11 cellular contexts compared by ENCODE assay signal in the genomic region with DNA sequence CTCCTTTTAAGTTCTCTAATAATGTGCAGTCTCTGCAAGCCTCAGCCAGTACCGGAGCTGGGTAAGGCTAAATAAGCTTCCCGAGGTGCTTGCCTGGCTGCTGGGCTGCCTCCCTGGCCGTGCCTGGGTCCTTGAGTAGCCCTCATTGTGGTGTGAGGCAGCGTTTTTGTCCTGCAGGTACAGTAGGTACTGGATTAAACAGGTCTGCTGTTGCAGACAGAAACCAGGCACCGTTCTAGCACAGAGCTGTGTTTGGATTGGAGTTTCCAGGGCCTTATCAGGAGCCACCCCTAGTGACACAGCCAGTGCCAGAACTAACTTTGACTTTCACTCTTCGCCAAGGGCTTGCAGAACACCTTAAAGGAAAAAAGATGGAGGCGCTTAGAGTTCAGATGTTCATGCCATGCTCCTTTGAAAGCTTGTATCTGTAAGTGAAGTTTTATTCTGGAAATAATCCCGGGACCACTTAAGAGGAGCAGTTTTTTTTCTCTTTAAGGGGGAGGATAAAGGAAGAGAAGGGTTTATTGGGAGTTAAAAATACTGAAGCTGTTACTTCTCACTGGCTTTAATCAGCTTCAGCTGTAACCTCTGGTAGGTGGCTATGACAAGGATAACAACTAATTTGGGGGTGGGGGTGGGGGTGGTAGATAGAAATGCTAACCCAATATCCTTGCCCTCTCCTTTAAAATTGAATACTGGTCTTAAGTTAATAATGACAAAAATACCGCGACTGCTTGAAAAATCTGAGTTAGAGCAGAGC.
DNase-seq lines count a peak whose midpoint lies in the region; ATAC-seq and TF ChIP-seq lines count a peak whose summit lies in the region.
"Had no signal": no experiment of that assay in that cellular context is flagged by ENCODE, and none has a peak within 500 bp of the region (broad histone marks: within the 10 kb centered on the region; RNA-seq: fewer than 3 reads in every experiment).

No MANE protein-coding gene starts in this region.

- intact Hi-C loops in mammary epithelial cell (cut with micrococcal nuclease), result no loop called here

- CTCF ChIA-PET in mammary epithelial cell (lab: Charles Lee; ENCODE audit: low non-redundant PET), result no interaction called here
- CTCF ChIA-PET in activated CD8-positive, alpha-beta memory T cell treated with anti-CD3 and anti-CD28 coated beads, Interleukin-2, amount 10 ng/mL, durations not matched to agents 7 days and 5 days (lab: Charles Lee), result interaction anchor here (0.7 kb wide), 1 partner anchor 38 kb away, joined by 4 read pairs; no protein-coding TSS in a partner anchor

- DNase-seq in GM23338 (ENCODE audit: low spot score), result peak; percentile 16
- peak; percentile 62 for DNase-seq in mammary epithelial cell
- DNase-seq in iPS-NIHi7 (ENCODE audit: extremely low spot score), result peak; percentile 18
- peak; percentile 44 for DNase-seq in retinal pigment epithelial cell (ENCODE audit: low read depth)
- DNase-seq in cerebellar nuclear complex (lab: John Stamatoyannopoulos, UW), result no peak
- no peak for DNase-seq in NCI-H446 (lab: John Stamatoyannopoulos, UW)
- no peak for DNase-seq in HAP-1 (ENCODE audit: low spot score in 2 of 2)
- DNase-seq in activated CD8-positive, alpha-beta memory T cell treated with anti-CD3 and anti-CD28 coated beads, Interleukin-2, amount 10 ng/mL, durations not matched to agents 7 days and 5 days, result no peak
- DNase-seq: activated naive CD4-positive, alpha-beta T cell treated with anti-CD3 and anti-CD28 coated beads for 36 hours; glutamatergic neuron; NCI-H187 had no signal

- in situ Hi-C loops in mammary epithelial cell (cut with MboI; ENCODE audit: low sequenced_read_pairs in 2 of 2), result no loop called here
- in situ Hi-C loops in HAP-1 (cut with MboI; ENCODE audit: low sequenced_read_pairs), result no loop called here

- H3K27me3 Mint-ChIP-seq in GM23338 (ENCODE audit: insufficient read depth, low read depth, poor library complexity), result no peaks in the 10 kb centered on the region
- no peaks in the 10 kb centered on the region for H3K27me3 Mint-ChIP-seq in activated CD8-positive, alpha-beta memory T cell treated with anti-CD3 and anti-CD28 coated beads, Interleukin-2, amount 10 ng/mL, durations not matched to agents 7 days and 5 days

- H3K36me3 Mint-ChIP-seq in GM23338 (ENCODE audit: low read depth), result no peaks in the 10 kb centered on the region
- no peaks in the 10 kb centered on the region for H3K36me3 Mint-ChIP-seq in activated CD8-positive, alpha-beta memory T cell treated with anti-CD3 and anti-CD28 coated beads, Interleukin-2, amount 10 ng/mL, durations not matched to agents 7 days and 5 days

- no peak overlapping the region for H3K4me3 ChIP-seq in GM23338
- H3K4me3 ChIP-seq in mammary epithelial cell (replicated peaks in 1 of 3; ENCODE audit: insufficient read depth in 1 of 3, low read depth in 2 of 3, low read length in 3 of 3), result no peak overlapping the region
- H3K4me3 ChIP-seq in retinal pigment epithelial cell (ENCODE audit: low read length), result peak overlapping the region; percentile 54
- no peak overlapping the region for H3K4me3 ChIP-seq in HAP-1

- no TSS peak for BruUV-seq in mammary epithelial cell (replicated peaks; lab: Mats Ljungman, UMichigan)

- H3K4me3 Mint-ChIP-seq in GM23338, result no peak overlapping the region
- H3K4me3 Mint-ChIP-seq in activated CD8-positive, alpha-beta memory T cell treated with anti-CD3 and anti-CD28 coated beads, Interleukin-2, amount 10 ng/mL, durations not matched to agents 7 days and 5 days, result no peak overlapping the region
- H3K4me3 Mint-ChIP-seq: activated naive CD4-positive, alpha-beta T cell treated with anti-CD3 and anti-CD28 coated beads for 36 hours had no signal

- H3K4me2 ChIP-seq in GM23338, result no peak overlapping the region
- H3K4me2 ChIP-seq in mammary epithelial cell (ENCODE audit: insufficient read depth, low read depth, low read length), result no peak overlapping the region

- H3K4me1 ChIP-seq in GM23338 (ENCODE audit: insufficient read depth) (no peaks in the 10 kb centered on the region), mammary epithelial cell (ENCODE audit: insufficient read depth, low read length) (peaks cover 16% of the 10 kb centered on the region), HAP-1 (peaks cover 5% of the 10 kb centered on the region; the same call in 1 of the 2 replicates)

- H3K27ac Mint-ChIP-seq in GM23338, result no peak overlapping the region; the same call in 1 of the 2 replicates
- no peak overlapping the region for H3K27ac Mint-ChIP-seq in activated CD8-positive, alpha-beta memory T cell treated with anti-CD3 and anti-CD28 coated beads, Interleukin-2, amount 10 ng/mL, durations not matched to agents 7 days and 5 days
- H3K27ac Mint-ChIP-seq: activated naive CD4-positive, alpha-beta T cell treated with anti-CD3 and anti-CD28 coated beads for 36 hours had no signal

- peak; percentile 82 for ATAC-seq in GM23338
- ATAC-seq in activated CD8-positive, alpha-beta memory T cell treated with anti-CD3 and anti-CD28 coated beads, Interleukin-2, amount 10 ng/mL, durations not matched to agents 7 days and 5 days, result no peak

- H3K9ac ChIP-seq in mammary epithelial cell (ENCODE audit: insufficient read depth, low read length), result no peak overlapping the region

- no peaks in the 10 kb centered on the region for H3F3A ChIP-seq in GM23338 (replicated peaks; ENCODE audit: low read depth)

- no peaks in the 10 kb centered on the region for H3K9me2 ChIP-seq in GM23338 (ENCODE audit: insufficient read depth)

- H3K9me3 Mint-ChIP-seq in GM23338, result no peaks in the 10 kb centered on the region
- no peaks in the 10 kb centered on the region for H3K9me3 Mint-ChIP-seq in activated CD8-positive, alpha-beta memory T cell treated with anti-CD3 and anti-CD28 coated beads, Interleukin-2, amount 10 ng/mL, durations not matched to agents 7 days and 5 days (ENCODE audit: low read depth)
- H3K9me3 Mint-ChIP-seq: activated naive CD4-positive, alpha-beta T cell treated with anti-CD3 and anti-CD28 coated beads for 36 hours had no signal

- H4K20me1 ChIP-seq in GM23338 (replicated peaks; ENCODE audit: insufficient read depth) (no peaks in the 10 kb centered on the region; the same call in 1 of the 2 replicates), mammary epithelial cell (ENCODE audit: insufficient read depth, low read length) (no peaks in the 10 kb centered on the region)

- H2AFZ ChIP-seq in GM23338 (peak overlapping the region; percentile 52; the same call in 1 of the 2 replicates), mammary epithelial cell (ENCODE audit: low read depth, low read length) (no peak overlapping the region)

- H3K9me3 ChIP-seq in mammary epithelial cell (replicated peaks; ENCODE audit: insufficient read depth, low read length) (no peaks in the 10 kb centered on the region), HAP-1 (no peaks in the 10 kb centered on the region)

- 90% methylated on average over 10 of the region's 10 CpGs for WGBS in mammary epithelial cell (ENCODE audit: low coverage, missing lambda C conversion rate)

- H3K27ac ChIP-seq in GM23338 (ENCODE audit: low read depth) (no peak overlapping the region), mammary epithelial cell (ENCODE audit: insufficient read depth, low read depth, low read length) (no peak overlapping the region)

- peaks cover 8% of the 10 kb centered on the region; the same call in 2 of the 3 replicates for H3K4me1 Mint-ChIP-seq in GM23338
- H3K4me1 Mint-ChIP-seq in activated CD8-positive, alpha-beta memory T cell treated with anti-CD3 and anti-CD28 coated beads, Interleukin-2, amount 10 ng/mL, durations not matched to agents 7 days and 5 days, result no peaks in the 10 kb centered on the region

- dilution Hi-C loops in mammary epithelial cell (cut with HindIII; ENCODE audit: low sequenced_read_pairs), result no loop called here

- TF ChIP-seq CTCF in GM23338 (conservative IDR thresholded peaks at IDR 0.05; ENCODE audit: low read depth in 2 of 2) (no peak), mammary epithelial cell (conservative IDR thresholded peaks at IDR 0.05 in 1 of 2, IDR thresholded peaks at IDR 0.05 in 1 of 2; ENCODE audit: extremely low read depth in 1 of 2, insufficient read depth in 1 of 2, low read depth in 1 of 2, low read length in 2 of 2) (no peak), retinal pigment epithelial cell (conservative IDR thresholded peaks at IDR 0.05; ENCODE audit: low read depth, low read length) (no peak)

- no peaks in the 10 kb centered on the region for H3K27me3 ChIP-seq in GM23338 (ENCODE audit: insufficient read depth)
- no peaks in the 10 kb centered on the region for H3K27me3 ChIP-seq in mammary epithelial cell (ENCODE audit: insufficient read depth, low read length)
- no peaks in the 10 kb centered on the region for H3K27me3 ChIP-seq in HAP-1 (ENCODE audit: low read depth)

- H3K36me3 ChIP-seq in GM23338 (ENCODE audit: insufficient read depth), result no peaks in the 10 kb centered on the region
- H3K36me3 ChIP-seq in mammary epithelial cell (ENCODE audit: insufficient read depth, low read length), result no peaks in the 10 kb centered on the region
- no peaks in the 10 kb centered on the region for H3K36me3 ChIP-seq in HAP-1 (replicated peaks)

- H3K79me2 ChIP-seq in GM23338 (replicated peaks; ENCODE audit: insufficient read depth), result no peaks in the 10 kb centered on the region
- H3K79me2 ChIP-seq in mammary epithelial cell (ENCODE audit: insufficient read depth, low read length), result no peaks in the 10 kb centered on the region

TF ChIP-seq in GM23338, 12 proteins besides CTCF, POLR2A, EP300 and RAD21 (continues in another document):
- TF ChIP-seq STAT1 (IDR thresholded peaks at IDR 0.05; ENCODE audit: unreplicated experiment), result no peak
- TF ChIP-seq ZNF331 (CRISPR knock-in tag; IDR thresholded peaks at IDR 0.05; ENCODE audit: low read depth), result no peak

Comparison
In these comparisons a context has a peak if more than half of its experiments do, and no peak if none do; other contexts are left out.
1. DNase-seq: peak in GM23338 (single experiment), mammary epithelial cell (single experiment), iPS-NIHi7 (single experiment) and retinal pigment epithelial cell (single experiment); none in cerebellar nuclear complex (0 of 2), NCI-H446 (0 of 2), HAP-1 (0 of 2) and activated CD8-positive, alpha-beta memory T cell treated with anti-CD3 and anti-CD28 coated beads, Interleukin-2, amount 10 ng/mL, durations not matched to agents 7 days and 5 days (single experiment).